ENCODE assay signal across 29 cellular contexts in genomic region chr9:121057821-121058220, GRCh38.
"Had no signal": no experiment of that assay in that cellular context is flagged by ENCODE, and none has a peak within 500 bp of the region (broad histone marks: within the 10 kb centered on the region; RNA-seq: fewer than 3 reads in every experiment).

No MANE protein-coding gene starts in this region.

- H3K36me3 ChIP-seq: ascending aorta, breast epithelium, cardiac muscle cell, colonic mucosa, esophagus squamous epithelium, heart right ventricle had no signal

- ATAC-seq: activated CD4-positive, alpha-beta T cell treated with anti-CD3 and anti-CD28 coated beads for 36 hours; activated CD8-positive, alpha-beta memory T cell treated with anti-CD3 and anti-CD28 coated beads, Interleukin-2, amount 10 ng/mL, durations not matched to agents 7 days and 5 days; activated CD8-positive, alpha-beta T cell treated with anti-CD3 and anti-CD28 coated beads, Interleukin-2, amount 10 ng/mL, durations not matched to agents 7 days and 5 days; activated naive CD4-positive, alpha-beta T cell treated with anti-CD3 and anti-CD28 coated beads, Interleukin-2, amount 50 U/mL, for 72 hours; gastroesophageal sphincter; heart right ventricle had no signal

- DNase-seq: activated CD4-positive, alpha-beta memory T cell treated with anti-CD3 and anti-CD28 coated beads for 36 hours; activated CD4-positive, alpha-beta T cell treated with anti-CD3 and anti-CD28 coated beads for 36 hours; activated CD4-positive, alpha-beta T cell treated with anti-CD3 and anti-CD28 coated beads, Interleukin-2, amount 10 ng/mL, durations not matched to agents 24 days and 14 days; activated CD4-positive, CD25-positive, alpha-beta regulatory T cell; activated CD4-positive, CD25-positive, alpha-beta regulatory T cell treated with anti-CD3 and anti-CD28 coated beads, Interleukin-2, amount 50 U/mL, for 72 hours; activated CD8-positive, alpha-beta memory T cell treated with anti-CD3 and anti-CD28 coated beads, Interleukin-2, amount 10 ng/mL, durations not matched to agents 7 days and 5 days; activated CD8-positive, alpha-beta memory T cell treated with anti-CD3 and anti-CD28 coated beads, Interleukin-2, amount 50 U/mL, for 4 hours; activated CD8-positive, alpha-beta T cell treated with anti-CD3 and anti-CD28 coated beads, Interleukin-2, amount 10 ng/mL, durations not matched to agents 7 days and 5 days; activated gamma-delta T cell; activated naive CD4-positive, alpha-beta T cell; activated naive CD4-positive, alpha-beta T cell treated with anti-CD3 and anti-CD28 coated beads, Interleukin-2, amount 10 ng/mL, durations not matched to agents 7 days and 5 days; activated naive CD8-positive, alpha-beta T cell treated with anti-CD3 and anti-CD28 coated beads, Interleukin-2, amount 10 ng/mL, durations not matched to agents 7 days and 5 days; activated T-cell treated with anti-CD3 and anti-CD28 coated beads, Interleukin-2, amount 50 U/mL, for 1 hour; activated T-cell treated with anti-CD3 and anti-CD28 coated beads, Interleukin-2, amount 50 U/mL, for 48 hours; central memory CD4-positive, alpha-beta T cell; cerebellar nuclear complex; colonic mucosa; dorsolateral prefrontal cortex; effector memory CD4-positive, alpha-beta T cell; esophagus squamous epithelium; foreskin melanocyte; heart right ventricle; T-helper 2 cell had no signal

- H3K27ac ChIP-seq: ascending aorta, breast epithelium, cardiac muscle cell, colonic mucosa, dorsolateral prefrontal cortex, epithelial cell of prostate, esophagus squamous epithelium, gastroesophageal sphincter, heart right ventricle had no signal

- H3K27me3 ChIP-seq: ascending aorta, breast epithelium, cardiac muscle cell, colonic mucosa, dorsolateral prefrontal cortex, esophagus squamous epithelium, gastroesophageal sphincter, heart right ventricle had no signal

- H3K4me3 ChIP-seq: ascending aorta, breast epithelium, cardiac muscle cell, colonic mucosa, dorsolateral prefrontal cortex, esophagus squamous epithelium, gastroesophageal sphincter, heart right ventricle had no signal

- H3K9me3 ChIP-seq: ascending aorta, breast epithelium, colonic mucosa, esophagus squamous epithelium, gastroesophageal sphincter had no signal

- H3K4me1 ChIP-seq: ascending aorta, breast epithelium, colonic mucosa had no signal
